In genomic region chr2:123415678-123416077, GRCh38 we compare ENCODE assay signal across 8 cellular contexts.
"Had no signal": no experiment of that assay in that cellular context is flagged by ENCODE, and none has a peak within 500 bp of the region (broad histone marks: within the 10 kb centered on the region; RNA-seq: fewer than 3 reads in every experiment).

No MANE protein-coding gene starts in this region.

- FAIRE-seq: G401.6, GM12878, GM12891, GM12892, GM18507, GM19239 had no signal

- DNase-seq: GDM1, GF-D8 had no signal

- H3K4me3 ChIP-seq: GM12878 had no signal
